In the genomic region with DNA sequence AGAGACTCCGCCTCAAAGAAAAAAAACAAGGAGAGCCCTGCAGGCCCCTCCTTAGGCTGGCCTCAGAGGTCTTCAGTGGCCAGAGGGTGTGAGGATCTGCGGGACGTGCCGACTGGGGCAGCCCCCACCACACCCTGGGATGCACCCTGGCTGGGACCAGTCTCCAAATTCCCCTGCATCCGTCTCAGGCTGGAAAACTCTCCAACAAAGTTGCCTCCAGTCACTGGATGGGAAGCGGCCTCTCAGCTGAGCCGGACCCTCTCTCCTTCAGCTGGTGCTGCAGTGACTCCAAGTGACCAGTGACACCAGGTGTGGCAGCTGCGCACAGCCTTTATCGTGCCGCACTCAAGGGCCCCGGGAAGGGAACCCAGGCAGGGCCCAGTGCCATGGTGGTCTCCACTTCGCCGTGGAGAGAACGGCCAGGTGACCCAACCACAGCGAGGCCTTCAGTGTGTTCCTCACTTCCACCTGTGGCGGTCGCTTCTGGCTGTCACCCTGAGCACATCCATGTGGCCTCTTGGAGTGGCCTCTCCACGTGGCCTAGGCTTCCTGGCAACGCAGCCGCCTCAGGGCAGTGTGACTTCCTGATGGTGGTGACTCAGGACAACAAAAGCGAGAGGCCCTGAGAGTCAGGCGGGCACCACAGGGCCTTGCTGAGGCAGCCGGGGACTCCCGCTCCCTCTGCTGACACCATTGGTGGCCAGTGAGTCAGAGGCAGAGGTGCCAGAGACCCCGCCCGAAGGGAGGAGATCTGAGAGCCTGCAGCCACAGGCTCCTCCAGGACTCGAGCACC, we compare ENCODE assay signal across 8 cellular contexts. TPM values are rescaled to one million over a fixed set of nuclear protein-coding genes. Genes with fewer than 3 reads are reported as not detected.
DNase-seq lines count a peak whose midpoint lies in the region; ATAC-seq, FAIRE-seq and TF ChIP-seq lines count a peak whose summit lies in the region.

No MANE protein-coding gene starts in this region.

- peak overlapping the region; percentile 70 for H3K4me3 Mint-ChIP-seq in activated T-helper 17 cell treated with anti-CD3 and anti-CD28 coated beads, Interleukin-2, amount 50 U/mL, for 72 hours
- H3K4me3 Mint-ChIP-seq in stimulated activated naive B cell treated with anti-CD40 and anti-IgM and Interleukin-4, amounts not matched to agents 10 μg/mL and 1 μg/mL and 100 μg/mL, for 72 hours: no peak overlapping the region
- H3K4me3 Mint-ChIP-seq in GM23338: no peak overlapping the region

- H3K36me3 Mint-ChIP-seq in activated T-helper 17 cell treated with anti-CD3 and anti-CD28 coated beads, Interleukin-2, amount 50 U/mL, for 72 hours (ENCODE audit: low read depth): peaks cover 19% of the 10 kb centered on the region
- peaks cover 36 to 45% of the 10 kb centered on the region in 2 donors for H3K36me3 Mint-ChIP-seq in stimulated activated naive B cell treated with anti-CD40 and anti-IgM and Interleukin-4, amounts not matched to agents 10 μg/mL and 1 μg/mL and 100 μg/mL, for 72 hours
- H3K36me3 Mint-ChIP-seq in GM23338 (ENCODE audit: low read depth): peaks cover 18% of the 10 kb centered on the region; the same call in 2 of the 3 replicates

- H3K79me2 ChIP-seq in keratinocyte (ENCODE audit: control insufficient read depth, insufficient read depth, low read length) (no peaks in the 10 kb centered on the region), GM23338 (replicated peaks; ENCODE audit: insufficient read depth) (no peaks in the 10 kb centered on the region)

- H3K4me2 ChIP-seq in A549 (peak overlapping the region; percentile 53), keratinocyte (ENCODE audit: control insufficient read depth, extremely low read depth, insufficient read depth, low read depth, low read length) (peak overlapping the region; percentile 41), GM23338 (no peak overlapping the region)

- H3K4me3 ChIP-seq in A549: no peak overlapping the region
- H3K4me3 ChIP-seq in keratinocyte (ENCODE audit: control insufficient read depth in 2 of 3, extremely low read depth in 1 of 3, insufficient read depth in 2 of 3, low read depth in 1 of 3, low read length in 3 of 3): peak overlapping the region in 1 of 3 experiments; percentile 7
- H3K4me3 ChIP-seq in GM23338: no peak overlapping the region

- no peak for TF ChIP-seq RAD21 in A549 (conservative IDR thresholded peaks at IDR 0.05 in 1 of 2, IDR thresholded peaks at IDR 0.05 in 1 of 2)

- no peaks in the 10 kb centered on the region for H3K27me3 ChIP-seq in keratinocyte (ENCODE audit: control insufficient read depth, extremely low read depth, insufficient read depth, low read length)
- H3K27me3 ChIP-seq in GM23338 (ENCODE audit: insufficient read depth): no peaks in the 10 kb centered on the region

- H3K9ac ChIP-seq in keratinocyte (ENCODE audit: control insufficient read depth, extremely low read depth, insufficient read depth, low read length): peak overlapping the region; percentile 6

- POLR2A ChIA-PET in A549 (lab: Yijun Ruan, JAX): no interaction called here

- H3K27ac Mint-ChIP-seq in activated T-helper 17 cell treated with anti-CD3 and anti-CD28 coated beads, Interleukin-2, amount 50 U/mL, for 72 hours: peak overlapping the region; percentile 97
- peak overlapping the region; percentile 56 for H3K27ac Mint-ChIP-seq in stimulated activated naive B cell treated with anti-CD40 and anti-IgM and Interleukin-4, amounts not matched to agents 10 μg/mL and 1 μg/mL and 100 μg/mL, for 72 hours
- H3K27ac Mint-ChIP-seq in GM23338: no peak overlapping the region

- no peak for TF ChIP-seq POLR2A in A549 (IDR thresholded peaks at IDR 0.05; ENCODE audit: low read length)

- peaks cover 0 to 12% of the 10 kb centered on the region in 2 experiments for H3K36me3 ChIP-seq in keratinocyte (ENCODE audit: control insufficient read depth in 2 of 2, extremely low read depth in 1 of 2, insufficient read depth in 2 of 2, low read length in 2 of 2)
- no peaks in the 10 kb centered on the region for H3K36me3 ChIP-seq in GM23338 (ENCODE audit: insufficient read depth)

- H2AFZ ChIP-seq in keratinocyte (ENCODE audit: control insufficient read depth, low read length) (no peak overlapping the region), GM23338 (no peak overlapping the region)

- ATAC-seq in A549 (peak; percentile 75 to 76), GM23338 (no peak)
- ATAC-seq in activated T-helper 17 cell treated with anti-CD3 and anti-CD28 coated beads, Interleukin-2, amount 50 U/mL, for 72 hours (replicated peaks): peak; percentile 93
- ATAC-seq in stimulated activated naive B cell treated with anti-CD40 and anti-IgM and Interleukin-4, amounts not matched to agents 10 μg/mL and 1 μg/mL and 100 μg/mL, for 72 hours (replicated peaks): peak; percentile 88 to 89

- no peak for TF ChIP-seq CTCF in A549 (IDR thresholded peaks at IDR 0.05)
- no peak for TF ChIP-seq CTCF in keratinocyte (optimal IDR thresholded peaks at IDR 0.05 in 1 of 3, IDR thresholded peaks at IDR 0.05 in 1 of 3, conservative IDR thresholded peaks at IDR 0.05 in 1 of 3; ENCODE audit: extremely low read depth in 1 of 3, insufficient read depth in 2 of 3, low read length in 3 of 3)
- no peak for TF ChIP-seq CTCF in GM23338 (conservative IDR thresholded peaks at IDR 0.05; ENCODE audit: low read depth in 2 of 2)

- CTCF ChIA-PET in A549 (lab: Yijun Ruan, JAX): interaction anchor here (0.5 to 1.5 kb wide), 2 partner anchors 15 to 58 kb away, joined by 3 to 5 read pairs; no protein-coding TSS in a partner anchor

- H3K9me2 ChIP-seq in GM23338 (ENCODE audit: insufficient read depth): no peaks in the 10 kb centered on the region

- H3K27ac ChIP-seq in A549 (peak overlapping the region; percentile 38 to 68; a peak in 4 of 6 replicates), keratinocyte (ENCODE audit: control insufficient read depth, insufficient read depth, low read length) (no peak overlapping the region), GM23338 (ENCODE audit: low read depth) (no peak overlapping the region)

- DNase-seq in A549 (ENCODE audit: low read depth in 1 of 2, low spot score in 1 of 2) (peak; percentile 72 to 80), KG1 (lab: John Stamatoyannopoulos, UW) (peak; percentile 22), keratinocyte (ENCODE audit: low read depth, low spot score) (peak; percentile 78), GM23338 (ENCODE audit: low spot score) (no peak)
- DNase-seq in stimulated activated naive B cell treated with anti-CD40 and anti-IgM and Interleukin-4, amounts not matched to agents 10 μg/mL and 1 μg/mL and 100 μg/mL, for 72 hours: peak; percentile 59
- no peak for DNase-seq in central memory CD4-positive, alpha-beta T cell
- DNase-seq in effector CD4-positive, alpha-beta T cell: no peak

- dilution Hi-C loops in keratinocyte (cut with MboI; ENCODE audit: extremely low pct_ligation_motif_present, low sequenced_read_pairs): no loop called here

- no peak for TF ChIP-seq EP300 in A549 (IDR thresholded peaks at IDR 0.05)

- peaks cover 13% of the 10 kb centered on the region for H3K4me1 Mint-ChIP-seq in activated T-helper 17 cell treated with anti-CD3 and anti-CD28 coated beads, Interleukin-2, amount 50 U/mL, for 72 hours
- peaks cover 18 to 21% of the 10 kb centered on the region in 2 donors for H3K4me1 Mint-ChIP-seq in stimulated activated naive B cell treated with anti-CD40 and anti-IgM and Interleukin-4, amounts not matched to agents 10 μg/mL and 1 μg/mL and 100 μg/mL, for 72 hours
- peaks cover 5% of the 10 kb centered on the region; the same call in 1 of the 3 replicates for H3K4me1 Mint-ChIP-seq in GM23338

- H3K9me3 Mint-ChIP-seq in activated T-helper 17 cell treated with anti-CD3 and anti-CD28 coated beads, Interleukin-2, amount 50 U/mL, for 72 hours: no peaks in the 10 kb centered on the region
- H3K9me3 Mint-ChIP-seq in stimulated activated naive B cell treated with anti-CD40 and anti-IgM and Interleukin-4, amounts not matched to agents 10 μg/mL and 1 μg/mL and 100 μg/mL, for 72 hours: no peaks in the 10 kb centered on the region
- no peaks in the 10 kb centered on the region for H3K9me3 Mint-ChIP-seq in GM23338

- H3K4me1 ChIP-seq in A549 (peaks cover 15% of the 10 kb centered on the region), keratinocyte (ENCODE audit: control insufficient read depth, extremely low read depth, insufficient read depth, low read length) (peaks cover 14% of the 10 kb centered on the region), GM23338 (ENCODE audit: insufficient read depth) (no peaks in the 10 kb centered on the region)

- 0 out of 2 replicates have a peak, but pooled peaks cover 2% of the 10 kb centered on the region for H3F3A ChIP-seq in GM23338 (replicated peaks; ENCODE audit: low read depth)

- H3K27me3 Mint-ChIP-seq in activated T-helper 17 cell treated with anti-CD3 and anti-CD28 coated beads, Interleukin-2, amount 50 U/mL, for 72 hours: no peaks in the 10 kb centered on the region
- H3K27me3 Mint-ChIP-seq in stimulated activated naive B cell treated with anti-CD40 and anti-IgM and Interleukin-4, amounts not matched to agents 10 μg/mL and 1 μg/mL and 100 μg/mL, for 72 hours: no peaks in the 10 kb centered on the region
- peaks cover 21% of the 10 kb centered on the region for H3K27me3 Mint-ChIP-seq in GM23338 (ENCODE audit: insufficient read depth, low read depth, poor library complexity)

- H4K20me1 ChIP-seq in keratinocyte (ENCODE audit: control insufficient read depth, extremely low read depth, insufficient read depth, low read length) (peaks cover 2% of the 10 kb centered on the region), GM23338 (replicated peaks; ENCODE audit: insufficient read depth) (no peaks in the 10 kb centered on the region)

- H3K9me1 ChIP-seq in keratinocyte (ENCODE audit: control insufficient read depth, extremely low read depth, insufficient read depth, low read length): no peaks in the 10 kb centered on the region

- no peak for FAIRE-seq in A549 (lab: Jason Lieb, UNC)
- FAIRE-seq in keratinocyte (lab: Jason Lieb, UNC): no peak

- 67% methylated on average over 23 of the region's 27 CpGs for WGBS in A549 (ENCODE audit: missing lambda C conversion rate)

- no peaks in the 10 kb centered on the region for H3K9me3 ChIP-seq in A549
- H3K9me3 ChIP-seq in keratinocyte (ENCODE audit: control insufficient read depth, low read depth, low read length): no peaks in the 10 kb centered on the region

RNA-seq across cellular contexts. Expression of gene CAMSAP1, which starts 19.3 kb away (rescaled TPM):
- polyA plus RNA-seq in A549 (2011; rRNA removed): 8.6 and 11.0 TPM in 2 replicates
- 7.1 and 7.8 TPM in 2 replicates for polyA plus RNA-seq in A549 (2012; cell fraction: cytosol; rRNA removed)
- polyA plus RNA-seq in A549 (2012; cell fraction: nucleus; rRNA removed): 8.5 and 11.2 TPM in 2 replicates
- 14.6 to 16.6 TPM (median 15.0 TPM) in 3 replicates for polyA plus RNA-seq in A549 (2017; fragmentation: RNase III; extraction: RNeasy Plus Mini Kit Qiagen cat#74134 plus additional on column Dnase treatment)
- 41.1 and 49.9 TPM in 2 replicates for polyA minus RNA-seq in A549 (2011; rRNA and poly(A)+ RNA removed)
- 10 to 100 TPM; 37.8 to 46.2 TPM for total RNA-seq in activated T-helper 17 cell treated with anti-CD3 and anti-CD28 coated beads, Interleukin-2, amount 50 U/mL, for 72 hours
- 5.0 to 8.3 TPM (median 6.0 TPM) in 3 replicates for polyA plus RNA-seq in keratinocyte
- 6.7 TPM for polyA plus RNA-seq in keratinocyte (2011; ENCODE audit: low read depth)
- 5.4 and 5.5 TPM in 2 replicates for polyA plus RNA-seq in keratinocyte (2011; cell fraction: cytosol; rRNA removed)
- polyA plus RNA-seq in keratinocyte (2011; cell fraction: nucleus; rRNA removed): 12.0 and 12.2 TPM in 2 replicates
- polyA plus RNA-seq in keratinocyte (2012; ENCODE audit: low replicate concordance): 10.2 and 10.7 TPM in 2 replicates
- polyA minus RNA-seq in keratinocyte: 11.7 to 20.7 TPM (median 17.3 TPM) in 3 replicates
- polyA minus RNA-seq in keratinocyte (2011; cell fraction: cytosol; rRNA and poly(A)+ RNA removed): 43.2 TPM
- polyA minus RNA-seq in keratinocyte (2011; cell fraction: nucleus; rRNA and poly(A)+ RNA removed): 12.7 and 14.0 TPM in 2 replicates
- 57.6 and 75.4 TPM in 2 replicates for total RNA-seq in GM23338 (2014; rRNA removed; shearing (Covaris generic))
- 6.9 and 8.2 TPM in 2 replicates for polyA plus RNA-seq in GM23338 (2016; fragmentation: Nextera tagmentation; extraction: Ambion mirVana)

RNA-seq across cellular contexts. Expression of gene UBAC1, which starts 34.6 kb away (rescaled TPM):
- polyA plus RNA-seq in A549 (2011; rRNA removed) (31.5 and 37.6 TPM in 2 replicates), A549 (2017; fragmentation: RNase III; extraction: RNeasy Plus Mini Kit Qiagen cat#74134 plus additional on column Dnase treatment) (28.7 to 30.8 TPM (median 29.8 TPM) in 3 replicates), keratinocyte (37.8 to 55.9 TPM (median 50.7 TPM) in 3 replicates), GM23338 (2016; fragmentation: Nextera tagmentation; extraction: Ambion mirVana) (63.2 and 71.6 TPM in 2 replicates)
- polyA plus RNA-seq in A549 (2012; cell fraction: cytosol; rRNA removed): 55.0 and 56.4 TPM in 2 replicates
- polyA plus RNA-seq in A549 (2012; cell fraction: nucleus; rRNA removed): 44.6 and 56.7 TPM in 2 replicates
- 21.2 and 21.9 TPM in 2 replicates for polyA minus RNA-seq in A549 (2011; rRNA and poly(A)+ RNA removed)
- total RNA-seq in activated T-helper 17 cell treated with anti-CD3 and anti-CD28 coated beads, Interleukin-2, amount 50 U/mL, for 72 hours: 10 to 100 TPM; 37.8 to 39.8 TPM
- polyA plus RNA-seq in keratinocyte (2011; ENCODE audit: low read depth): 80.6 TPM
- 39.5 and 50.0 TPM in 2 replicates for polyA plus RNA-seq in keratinocyte (2011; cell fraction: cytosol; rRNA removed)
- 36.5 and 39.7 TPM in 2 replicates for polyA plus RNA-seq in keratinocyte (2011; cell fraction: nucleus; rRNA removed)
- 26.0 and 32.9 TPM in 2 replicates for polyA plus RNA-seq in keratinocyte (2012; ENCODE audit: low replicate concordance)
- 28.3 to 36.6 TPM (median 33.5 TPM) in 3 replicates for polyA minus RNA-seq in keratinocyte
- polyA minus RNA-seq in keratinocyte (2011; cell fraction: cytosol; rRNA and poly(A)+ RNA removed): 32.4 TPM
- 8.9 and 11.3 TPM in 2 replicates for polyA minus RNA-seq in keratinocyte (2011; cell fraction: nucleus; rRNA and poly(A)+ RNA removed)
- 86.6 and 95.7 TPM in 2 replicates for total RNA-seq in GM23338 (2014; rRNA removed; shearing (Covaris generic))

Comparison
In these comparisons a context has a peak if more than half of its experiments do, and no peak if none do; other contexts are left out.
1. DNase-seq: peak in A549 (2 of 2), KG1 (single experiment), keratinocyte (single experiment) and stimulated activated naive B cell treated with anti-CD40 and anti-IgM and Interleukin-4, amounts not matched to agents 10 μg/mL and 1 μg/mL and 100 μg/mL, for 72 hours (single experiment); none in central memory CD4-positive, alpha-beta T cell (single experiment), effector CD4-positive, alpha-beta T cell (single experiment) and GM23338 (single experiment).
2. H3K27ac ChIP-seq: peak in A549 (2 of 2); none in keratinocyte (single experiment) and GM23338 (single experiment).